In the genomic region with DNA sequence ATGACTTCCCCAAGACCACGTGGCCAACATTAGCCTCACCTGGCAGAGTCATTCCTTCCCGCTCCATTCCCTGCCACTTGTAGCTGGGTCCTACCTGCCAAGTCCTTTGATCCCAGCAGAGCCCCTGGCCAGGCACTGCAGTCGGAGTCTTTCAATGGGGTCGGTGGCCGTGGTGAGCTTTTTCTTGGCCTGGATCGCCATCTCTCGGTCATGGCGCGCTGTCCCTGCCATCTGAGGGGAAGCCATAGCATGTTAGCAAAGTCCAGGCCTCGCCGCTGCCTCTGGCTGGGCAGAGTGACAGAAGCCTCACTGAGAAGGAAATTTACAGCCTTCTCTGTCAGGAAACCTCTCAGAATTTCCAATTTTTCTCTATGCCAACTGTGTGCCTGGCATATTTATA, we compare ENCODE assay signal across 1 cellular context.
TF ChIP-seq lines count a peak whose summit lies in the region.

No MANE protein-coding gene starts in this region.

TF ChIP-seq in K562, 482 proteins besides CTCF, POLR2A, EP300 and RAD21 (continued from another document):
- TF ChIP-seq, protein P1, sequence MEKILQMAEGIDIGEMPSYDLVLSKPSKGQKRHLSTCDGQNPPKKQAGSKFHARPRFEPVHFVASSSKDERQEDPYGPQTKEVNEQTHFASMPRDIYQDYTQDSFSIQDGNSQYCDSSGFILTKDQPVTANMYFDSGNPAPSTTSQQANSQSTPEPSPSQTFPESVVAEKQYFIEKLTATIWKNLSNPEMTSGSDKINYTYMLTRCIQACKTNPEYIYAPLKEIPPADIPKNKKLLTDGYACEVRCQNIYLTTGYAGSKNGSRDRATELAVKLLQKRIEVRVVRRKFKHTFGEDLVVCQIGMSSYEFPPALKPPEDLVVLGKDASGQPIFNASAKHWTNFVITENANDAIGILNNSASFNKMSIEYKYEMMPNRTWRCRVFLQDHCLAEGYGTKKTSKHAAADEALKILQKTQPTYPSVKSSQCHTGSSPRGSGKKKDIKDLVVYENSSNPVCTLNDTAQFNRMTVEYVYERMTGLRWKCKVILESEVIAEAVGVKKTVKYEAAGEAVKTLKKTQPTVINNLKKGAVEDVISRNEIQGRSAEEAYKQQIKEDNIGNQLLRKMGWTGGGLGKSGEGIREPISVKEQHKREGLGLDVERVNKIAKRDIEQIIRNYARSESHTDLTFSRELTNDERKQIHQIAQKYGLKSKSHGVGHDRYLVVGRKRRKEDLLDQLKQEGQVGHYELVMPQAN (IDR thresholded peaks at IDR 0.05; ENCODE audit: borderline replicate concordance): no peak
- TF ChIP-seq TAL1 (IDR thresholded peaks at IDR 0.05): no peak
- TF ChIP-seq, protein P2, sequence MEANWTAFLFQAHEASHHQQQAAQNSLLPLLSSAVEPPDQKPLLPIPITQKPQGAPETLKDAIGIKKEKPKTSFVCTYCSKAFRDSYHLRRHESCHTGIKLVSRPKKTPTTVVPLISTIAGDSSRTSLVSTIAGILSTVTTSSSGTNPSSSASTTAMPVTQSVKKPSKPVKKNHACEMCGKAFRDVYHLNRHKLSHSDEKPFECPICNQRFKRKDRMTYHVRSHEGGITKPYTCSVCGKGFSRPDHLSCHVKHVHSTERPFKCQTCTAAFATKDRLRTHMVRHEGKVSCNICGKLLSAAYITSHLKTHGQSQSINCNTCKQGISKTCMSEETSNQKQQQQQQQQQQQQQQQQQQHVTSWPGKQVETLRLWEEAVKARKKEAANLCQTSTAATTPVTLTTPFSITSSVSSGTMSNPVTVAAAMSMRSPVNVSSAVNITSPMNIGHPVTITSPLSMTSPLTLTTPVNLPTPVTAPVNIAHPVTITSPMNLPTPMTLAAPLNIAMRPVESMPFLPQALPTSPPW (CRISPR knock-in tag; IDR thresholded peaks at IDR 0.05): no peak
- no peak for TF ChIP-seq RBM25 (IDR thresholded peaks at IDR 0.05; ENCODE audit: low read depth, low read length, severe bottlenecking)
- TF ChIP-seq, protein P3, sequence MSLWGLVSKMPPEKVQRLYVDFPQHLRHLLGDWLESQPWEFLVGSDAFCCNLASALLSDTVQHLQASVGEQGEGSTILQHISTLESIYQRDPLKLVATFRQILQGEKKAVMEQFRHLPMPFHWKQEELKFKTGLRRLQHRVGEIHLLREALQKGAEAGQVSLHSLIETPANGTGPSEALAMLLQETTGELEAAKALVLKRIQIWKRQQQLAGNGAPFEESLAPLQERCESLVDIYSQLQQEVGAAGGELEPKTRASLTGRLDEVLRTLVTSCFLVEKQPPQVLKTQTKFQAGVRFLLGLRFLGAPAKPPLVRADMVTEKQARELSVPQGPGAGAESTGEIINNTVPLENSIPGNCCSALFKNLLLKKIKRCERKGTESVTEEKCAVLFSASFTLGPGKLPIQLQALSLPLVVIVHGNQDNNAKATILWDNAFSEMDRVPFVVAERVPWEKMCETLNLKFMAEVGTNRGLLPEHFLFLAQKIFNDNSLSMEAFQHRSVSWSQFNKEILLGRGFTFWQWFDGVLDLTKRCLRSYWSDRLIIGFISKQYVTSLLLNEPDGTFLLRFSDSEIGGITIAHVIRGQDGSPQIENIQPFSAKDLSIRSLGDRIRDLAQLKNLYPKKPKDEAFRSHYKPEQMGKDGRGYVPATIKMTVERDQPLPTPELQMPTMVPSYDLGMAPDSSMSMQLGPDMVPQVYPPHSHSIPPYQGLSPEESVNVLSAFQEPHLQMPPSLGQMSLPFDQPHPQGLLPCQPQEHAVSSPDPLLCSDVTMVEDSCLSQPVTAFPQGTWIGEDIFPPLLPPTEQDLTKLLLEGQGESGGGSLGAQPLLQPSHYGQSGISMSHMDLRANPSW (CRISPR knock-in tag; IDR thresholded peaks at IDR 0.05): no peak
- no peak for TF ChIP-seq TCFL5 (CRISPR knock-in tag; conservative IDR thresholded peaks at IDR 0.05)
- TF ChIP-seq RBM22 (IDR thresholded peaks at IDR 0.05; ENCODE audit: low read depth, low read length, poor library complexity, severe bottlenecking): no peak
- TF ChIP-seq RFX1 (IDR thresholded peaks at IDR 0.05): no peak
